Comparison of ENCODE assay signal across 29 cellular contexts in the genomic region with DNA sequence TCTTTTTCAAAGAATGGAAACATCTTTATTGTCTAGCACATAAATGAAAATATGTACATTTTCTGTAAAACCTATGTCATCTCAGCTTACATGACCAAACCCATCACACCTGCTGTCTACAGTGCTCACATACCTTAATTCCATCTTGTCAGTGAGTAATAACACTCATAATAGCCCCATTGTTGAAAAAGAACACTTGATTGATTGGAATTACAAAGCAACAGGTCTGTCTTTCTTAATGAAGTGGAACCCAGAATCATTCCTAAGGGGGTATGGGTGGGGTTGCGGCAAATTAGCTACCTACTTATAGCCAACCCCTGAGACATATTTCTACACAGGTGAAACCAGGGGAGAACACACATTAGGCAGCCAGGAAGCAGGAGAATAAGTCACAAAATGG. TPM values are rescaled to one million over a fixed set of nuclear protein-coding genes. Genes with fewer than 3 reads are reported as not detected.
"Had no signal": no experiment of that assay in that cellular context is flagged by ENCODE, and none has a peak within 500 bp of the region (broad histone marks: within the 10 kb centered on the region; RNA-seq: fewer than 3 reads in every experiment).

No MANE protein-coding gene starts in this region.

- ATAC-seq: left lobe of liver; naive thymus-derived CD4-positive, alpha-beta T cell; psoas muscle; right cardiac atrium; stimulated activated memory B cell treated with anti-CD40 and anti-IgM and Interleukin-4, amounts not matched to agents 10 μg/mL and 1 μg/mL and 100 μg/mL, for 72 hours; stimulated activated naive CD8-positive, alpha-beta T cell treated with anti-CD3 and anti-CD28 coated beads, Interleukin-15, Interleukin-2, amounts not matched to agents 100 U/mL and 50 U/mL, for 24 hours had no signal

- H3K27ac ChIP-seq: colonic mucosa, neural progenitor cell, ovary, psoas muscle, sigmoid colon, testis, tibial artery, upper lobe of left lung had no signal

- DNase-seq: colonic mucosa; effector CD8-positive, alpha-beta T cell; endodermal cell; esophagus squamous epithelium; hypothalamus; immature natural killer cell; islet precursor cell; mesendoderm; midbrain; naive thymus-derived CD4-positive, alpha-beta T cell; ovary; posterior cingulate gyrus; psoas muscle; right cardiac atrium; sigmoid colon; stimulated activated CD4-positive, alpha-beta T cell treated with anti-CD3 and anti-CD28 coated beads, Interleukin-2, amount 100 ng/mL, for 24 hours; stimulated activated CD4-positive, alpha-beta T cell treated with anti-CD3 and anti-CD28 coated beads, Interleukin-4, amount 100 ng/mL, for 4 hours; stimulated activated naive CD8-positive, alpha-beta T cell treated with anti-CD3 and anti-CD28 coated beads, Interleukin-15, Interleukin-2, amounts not matched to agents 100 U/mL and 50 U/mL, for 24 hours; substantia nigra; testis; tibial artery; upper lobe of left lung had no signal

RNA-seq across cellular contexts. Expression of a gene that starts 20.2 kb away (rescaled TPM):
- total RNA-seq: chondrocyte; frontal cortex; left lobe of liver; lung microvascular endothelial cell; naive thymus-derived CD4-positive, alpha-beta T cell; skeletal muscle tissue had no signal
